Comparison of ENCODE assay signal across 15 cellular contexts in genomic region chr14:68000516-68000915, GRCh38.
A peak's percentile ranks its signal among the peaks of the same experiment; 100 is the strongest.
DNase-seq lines count a peak whose midpoint lies in the region; TF ChIP-seq lines count a peak whose summit lies in the region.
"Had no signal": no experiment of that assay in that cellular context is flagged by ENCODE, and none has a peak within 500 bp of the region (broad histone marks: within the 10 kb centered on the region; RNA-seq: fewer than 3 reads in every experiment).

No MANE protein-coding gene starts in this region.

- H3K4me3 ChIP-seq in fibroblast of mammary gland (ENCODE audit: control insufficient read depth, low read depth, low read length), result no peak overlapping the region
- H3K4me3 ChIP-seq in ovary, result no peak overlapping the region
- H3K4me3 ChIP-seq: lung had no signal

- peaks cover 3% of the 10 kb centered on the region for H3K4me1 ChIP-seq in ovary (ENCODE audit: insufficient read depth)

- no peaks in the 10 kb centered on the region for H3K27me3 Mint-ChIP-seq in osteocyte (ENCODE audit: unreplicated experiment)

- H3K36me3 ChIP-seq in ovary, result no peaks in the 10 kb centered on the region

- TF ChIP-seq CTCF in fibroblast of mammary gland (conservative IDR thresholded peaks at IDR 0.05; ENCODE audit: control insufficient read depth, insufficient read depth, low read depth, low read length), result no peak
- TF ChIP-seq CTCF in osteocyte (IDR thresholded peaks at IDR 0.05), result no peak
- TF ChIP-seq CTCF in ovary (IDR thresholded peaks at IDR 0.05), result no peak

- H3K27me3 ChIP-seq in ovary, result no peaks in the 10 kb centered on the region

- no peak for TF ChIP-seq POLR2A in ovary (IDR thresholded peaks at IDR 0.05)

- H3K9me3 Mint-ChIP-seq in osteocyte (ENCODE audit: unreplicated experiment), result peaks cover 10% of the 10 kb centered on the region

- intact Hi-C loops in ovary (cut with DNase I), result no loop called here

- H3K9me3 ChIP-seq in ovary, result no peaks in the 10 kb centered on the region

- no peaks in the 10 kb centered on the region for H3K36me3 Mint-ChIP-seq in osteocyte (ENCODE audit: unreplicated experiment)

- DNase-seq in COLO829 (ENCODE audit: low spot score), result peak; percentile 8
- DNase-seq in RPMI7951 (ENCODE audit: low read depth), result peak; percentile 27
- DNase-seq in fibroblast of mammary gland (ENCODE audit: low read depth), result peak; percentile 14
- no peak for DNase-seq in osteocyte (ENCODE audit: extremely low spot score, unreplicated experiment)
- DNase-seq in ovary, result no peak
- DNase-seq in activated gamma-delta T cell treated with Interleukin-2 at 50 U/mL for 16 hours, result no peak
- DNase-seq in NCI-H2171 (lab: John Stamatoyannopoulos, UW), result no peak
- DNase-seq in NCI-H1694 (lab: John Stamatoyannopoulos, UW), result no peak
- DNase-seq: activated CD4-positive, alpha-beta T cell treated with anti-CD3 and anti-CD28 coated beads for 4 hours; activated CD8-positive, alpha-beta memory T cell treated with anti-CD3 and anti-CD28 coated beads, Interleukin-2, amount 50 U/mL, for 4 hours; activated naive CD4-positive, alpha-beta T cell; aorta; right cardiac atrium; stimulated activated CD4-positive, alpha-beta T cell treated with anti-CD3 and anti-CD28 coated beads, Interleukin-2, amount 100 ng/mL, for 24 hours had no signal

- peak overlapping the region in 1 of 2 donors; percentile 45 for H3K27ac ChIP-seq in ovary

- WGBS in ovary, 3 donors, result 8 to 20% (median 15%) methylated on average over 1 of the region's 1 CpG

- no peak for TF ChIP-seq EP300 in ovary (IDR thresholded peaks at IDR 0.05)

- peak overlapping the region; percentile 87 for H3K27ac Mint-ChIP-seq in osteocyte (ENCODE audit: unreplicated experiment)

- peaks cover 30% of the 10 kb centered on the region for H3K4me1 Mint-ChIP-seq in osteocyte (ENCODE audit: unreplicated experiment)

- no peak overlapping the region for H3K4me3 Mint-ChIP-seq in osteocyte (ENCODE audit: unreplicated experiment)

Comparison
In these comparisons a context has a peak if more than half of its experiments do, and no peak if none do; other contexts are left out.
1. DNase-seq: peak in COLO829 (single experiment), RPMI7951 (single experiment) and fibroblast of mammary gland (single experiment); none in osteocyte (single experiment), ovary (0 of 5), activated gamma-delta T cell treated with Interleukin-2 at 50 U/mL for 16 hours (single experiment), NCI-H2171 (single experiment) and NCI-H1694 (single experiment).